ENCODE assay signal across 1 cellular context in genomic region chr7:151735186-151735853, GRCh38.
TF ChIP-seq lines count a peak whose summit lies in the region.

No MANE protein-coding gene starts in this region.

TF ChIP-seq in WTC11, 78 proteins besides CTCF, POLR2A, EP300 and RAD21 (continued from another document):
- TF ChIP-seq, protein P1, sequence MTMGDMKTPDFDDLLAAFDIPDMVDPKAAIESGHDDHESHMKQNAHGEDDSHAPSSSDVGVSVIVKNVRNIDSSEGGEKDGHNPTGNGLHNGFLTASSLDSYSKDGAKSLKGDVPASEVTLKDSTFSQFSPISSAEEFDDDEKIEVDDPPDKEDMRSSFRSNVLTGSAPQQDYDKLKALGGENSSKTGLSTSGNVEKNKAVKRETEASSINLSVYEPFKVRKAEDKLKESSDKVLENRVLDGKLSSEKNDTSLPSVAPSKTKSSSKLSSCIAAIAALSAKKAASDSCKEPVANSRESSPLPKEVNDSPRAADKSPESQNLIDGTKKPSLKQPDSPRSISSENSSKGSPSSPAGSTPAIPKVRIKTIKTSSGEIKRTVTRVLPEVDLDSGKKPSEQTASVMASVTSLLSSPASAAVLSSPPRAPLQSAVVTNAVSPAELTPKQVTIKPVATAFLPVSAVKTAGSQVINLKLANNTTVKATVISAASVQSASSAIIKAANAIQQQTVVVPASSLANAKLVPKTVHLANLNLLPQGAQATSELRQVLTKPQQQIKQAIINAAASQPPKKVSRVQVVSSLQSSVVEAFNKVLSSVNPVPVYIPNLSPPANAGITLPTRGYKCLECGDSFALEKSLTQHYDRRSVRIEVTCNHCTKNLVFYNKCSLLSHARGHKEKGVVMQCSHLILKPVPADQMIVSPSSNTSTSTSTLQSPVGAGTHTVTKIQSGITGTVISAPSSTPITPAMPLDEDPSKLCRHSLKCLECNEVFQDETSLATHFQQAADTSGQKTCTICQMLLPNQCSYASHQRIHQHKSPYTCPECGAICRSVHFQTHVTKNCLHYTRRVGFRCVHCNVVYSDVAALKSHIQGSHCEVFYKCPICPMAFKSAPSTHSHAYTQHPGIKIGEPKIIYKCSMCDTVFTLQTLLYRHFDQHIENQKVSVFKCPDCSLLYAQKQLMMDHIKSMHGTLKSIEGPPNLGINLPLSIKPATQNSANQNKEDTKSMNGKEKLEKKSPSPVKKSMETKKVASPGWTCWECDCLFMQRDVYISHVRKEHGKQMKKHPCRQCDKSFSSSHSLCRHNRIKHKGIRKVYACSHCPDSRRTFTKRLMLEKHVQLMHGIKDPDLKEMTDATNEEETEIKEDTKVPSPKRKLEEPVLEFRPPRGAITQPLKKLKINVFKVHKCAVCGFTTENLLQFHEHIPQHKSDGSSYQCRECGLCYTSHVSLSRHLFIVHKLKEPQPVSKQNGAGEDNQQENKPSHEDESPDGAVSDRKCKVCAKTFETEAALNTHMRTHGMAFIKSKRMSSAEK (CRISPR knock-in tag; IDR thresholded peaks at IDR 0.05; ENCODE audit: borderline replicate concordance): no peak
- TF ChIP-seq TEAD1 (CRISPR knock-in tag; IDR thresholded peaks at IDR 0.05): no peak
- TF ChIP-seq GABPB1 (CRISPR knock-in tag; IDR thresholded peaks at IDR 0.05): no peak
- TF ChIP-seq SMAD4 (CRISPR knock-in tag; IDR thresholded peaks at IDR 0.05): no peak
- TF ChIP-seq, protein P2, sequence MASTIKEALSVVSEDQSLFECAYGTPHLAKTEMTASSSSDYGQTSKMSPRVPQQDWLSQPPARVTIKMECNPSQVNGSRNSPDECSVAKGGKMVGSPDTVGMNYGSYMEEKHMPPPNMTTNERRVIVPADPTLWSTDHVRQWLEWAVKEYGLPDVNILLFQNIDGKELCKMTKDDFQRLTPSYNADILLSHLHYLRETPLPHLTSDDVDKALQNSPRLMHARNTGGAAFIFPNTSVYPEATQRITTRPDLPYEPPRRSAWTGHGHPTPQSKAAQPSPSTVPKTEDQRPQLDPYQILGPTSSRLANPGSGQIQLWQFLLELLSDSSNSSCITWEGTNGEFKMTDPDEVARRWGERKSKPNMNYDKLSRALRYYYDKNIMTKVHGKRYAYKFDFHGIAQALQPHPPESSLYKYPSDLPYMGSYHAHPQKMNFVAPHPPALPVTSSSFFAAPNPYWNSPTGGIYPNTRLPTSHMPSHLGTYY (CRISPR knock-in tag; IDR thresholded peaks at IDR 0.05): no peak
- TF ChIP-seq, protein P3, sequence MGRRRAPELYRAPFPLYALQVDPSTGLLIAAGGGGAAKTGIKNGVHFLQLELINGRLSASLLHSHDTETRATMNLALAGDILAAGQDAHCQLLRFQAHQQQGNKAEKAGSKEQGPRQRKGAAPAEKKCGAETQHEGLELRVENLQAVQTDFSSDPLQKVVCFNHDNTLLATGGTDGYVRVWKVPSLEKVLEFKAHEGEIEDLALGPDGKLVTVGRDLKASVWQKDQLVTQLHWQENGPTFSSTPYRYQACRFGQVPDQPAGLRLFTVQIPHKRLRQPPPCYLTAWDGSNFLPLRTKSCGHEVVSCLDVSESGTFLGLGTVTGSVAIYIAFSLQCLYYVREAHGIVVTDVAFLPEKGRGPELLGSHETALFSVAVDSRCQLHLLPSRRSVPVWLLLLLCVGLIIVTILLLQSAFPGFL (CRISPR knock-in tag; IDR thresholded peaks at IDR 0.05; ENCODE audit: borderline replicate concordance): no peak
- TF ChIP-seq NFE2L1 (CRISPR knock-in tag; IDR thresholded peaks at IDR 0.05): no peak
- no peak for TF ChIP-seq TP53 (CRISPR knock-in tag; IDR thresholded peaks at IDR 0.05)
